In the genomic region with DNA sequence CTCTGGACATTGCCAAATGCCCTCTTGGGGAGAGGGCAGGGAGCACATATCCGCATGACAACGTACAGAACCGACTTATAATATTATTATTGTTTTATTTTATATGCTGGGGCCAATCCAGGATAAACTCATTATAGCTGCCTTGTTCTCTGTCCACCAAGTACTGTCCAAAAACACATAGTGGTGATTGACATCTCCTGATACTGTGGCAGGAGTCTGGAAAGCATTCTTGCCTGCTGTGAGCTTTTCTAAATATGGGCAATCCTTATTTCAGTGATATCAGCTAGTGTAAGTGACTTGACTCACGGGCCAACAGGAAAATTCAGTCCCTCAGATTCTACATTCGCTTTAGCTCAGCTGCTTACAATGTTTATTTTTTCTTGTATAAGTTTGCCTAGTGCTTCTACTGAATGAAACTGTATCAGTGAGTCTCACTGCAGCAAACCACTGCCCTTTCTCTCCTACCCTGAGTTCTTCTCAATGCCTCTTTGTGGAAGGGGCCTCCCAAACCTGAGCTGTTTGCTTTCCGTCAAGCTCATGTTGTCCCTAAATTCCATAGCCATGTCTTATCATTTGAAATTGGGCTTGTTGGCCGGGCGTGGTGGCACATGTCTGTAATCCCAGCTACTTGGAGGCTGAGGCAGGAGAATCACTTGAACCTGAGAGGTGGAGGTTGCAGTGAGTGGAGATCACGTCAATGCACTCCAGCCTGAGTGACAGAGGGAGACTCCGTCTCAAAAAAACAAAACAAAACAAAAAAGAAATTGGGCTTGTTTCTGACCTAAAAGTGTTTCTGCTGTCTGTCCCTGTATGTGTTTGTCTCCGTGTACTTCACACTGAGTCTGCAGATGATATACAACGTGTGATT, we compare ENCODE assay signal across 8 cellular contexts. TPM values are rescaled to one million over a fixed set of nuclear protein-coding genes. Genes with fewer than 3 reads are reported as not detected.
DNase-seq lines count a peak whose midpoint lies in the region; ATAC-seq and TF ChIP-seq lines count a peak whose summit lies in the region.

No MANE protein-coding gene starts in this region.

- ATAC-seq in GM21390 (IDR thresholded peaks at IDR 0.05; ENCODE audit: unreplicated experiment), result no peak

- DNase-seq in EH (ENCODE audit: low read depth) (peak; percentile 52), fibroblast of the aortic adventitia (ENCODE audit: low read depth) (peak; percentile 27), COLO829 (ENCODE audit: low spot score) (no peak), NCI-H187 treated with DMSO at 0.1 percent for 48 hours (lab: John Stamatoyannopoulos, UW) (no peak), NAMALWA (ENCODE audit: low spot score) (no peak)

- peak overlapping the region; percentile 81 for H3K27ac ChIP-seq in VCaP

- H3K36me3 ChIP-seq in skeletal muscle satellite cell (ENCODE audit: insufficient read depth, low read length), result no peaks in the 10 kb centered on the region

- H3K4me1 ChIP-seq in skeletal muscle satellite cell (ENCODE audit: control insufficient read depth, insufficient read depth, low read length), result peaks cover 27% of the 10 kb centered on the region

- no peak overlapping the region for H3K4me3 ChIP-seq in fibroblast of the aortic adventitia (ENCODE audit: low read depth, low read length)
- H3K4me3 ChIP-seq in skeletal muscle satellite cell (ENCODE audit: low read length), result no peak overlapping the region

- no peaks in the 10 kb centered on the region for H3K9me3 ChIP-seq in skeletal muscle satellite cell (replicated peaks; ENCODE audit: low read length)

- H3K9ac ChIP-seq in skeletal muscle satellite cell (ENCODE audit: low read depth, low read length), result peak overlapping the region; percentile 92

- H3K4me2 ChIP-seq in skeletal muscle satellite cell (ENCODE audit: low read length), result no peak overlapping the region

- H3K27me3 ChIP-seq in skeletal muscle satellite cell (ENCODE audit: control insufficient read depth, insufficient read depth, low read length), result no peaks in the 10 kb centered on the region

- no peak for TF ChIP-seq CTCF in VCaP (conservative IDR thresholded peaks at IDR 0.05)
- TF ChIP-seq CTCF in fibroblast of the aortic adventitia (IDR thresholded peaks at IDR 0.05; ENCODE audit: insufficient read depth, low read length), result no peak

RNA-seq across cellular contexts. Expression of a gene that starts 1.6 kb away (rescaled TPM):
- total RNA-seq in fibroblast of the aortic adventitia (ENCODE audit: low replicate concordance), result 6.1 and 26.7 TPM in 2 replicates
- 2.3 and 8.1 TPM in 2 replicates for total RNA-seq in skeletal muscle satellite cell (2012; rRNA removed)

Comparison
In these comparisons a context has a peak if more than half of its experiments do, and no peak if none do; other contexts are left out.
1. DNase-seq: peak in EH (single experiment) and fibroblast of the aortic adventitia (single experiment); none in COLO829 (single experiment), NCI-H187 treated with DMSO at 0.1 percent for 48 hours (single experiment) and NAMALWA (single experiment).